Comparison of ENCODE assay signal across 10 cellular contexts in the genomic region with DNA sequence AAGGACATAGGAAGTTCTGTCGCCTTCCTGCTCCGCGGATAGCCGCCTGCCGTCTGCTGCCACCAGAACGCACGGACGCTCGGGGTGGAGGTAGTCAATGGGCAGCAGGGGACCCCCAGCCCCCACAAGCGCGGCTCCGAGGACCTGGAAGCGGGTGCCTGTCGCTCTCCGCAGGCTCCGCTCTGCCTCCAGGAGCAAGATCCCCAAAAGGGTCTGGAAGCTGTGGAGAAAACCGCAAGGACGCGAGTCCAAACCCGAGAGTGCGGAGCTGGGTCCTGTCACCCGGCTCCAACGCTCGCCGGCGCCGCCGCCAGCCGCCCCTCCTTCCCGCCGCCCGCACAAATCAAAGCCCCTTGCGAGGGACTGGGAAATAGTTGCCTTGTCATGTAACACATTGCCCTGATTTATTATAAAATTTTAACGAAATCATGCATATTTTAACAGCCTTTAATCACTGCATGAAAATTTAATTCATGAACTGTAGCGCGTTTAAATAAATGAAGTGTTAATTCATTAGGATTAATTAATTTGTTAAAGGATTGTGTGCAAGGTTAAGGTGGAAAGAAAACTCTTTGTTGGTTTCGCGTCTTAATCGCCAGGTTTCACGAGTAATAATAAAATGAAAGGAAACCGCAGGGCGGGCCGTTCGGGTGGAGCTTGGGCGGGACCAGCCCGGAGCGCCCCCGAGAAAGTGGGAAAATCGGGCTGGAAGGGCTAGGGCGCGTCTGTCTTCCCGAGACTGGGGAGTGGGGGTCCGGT. TPM values are rescaled to one million over a fixed set of nuclear protein-coding genes. Genes with fewer than 3 reads are reported as not detected.
DNase-seq lines count a peak whose midpoint lies in the region; ATAC-seq, FAIRE-seq and TF ChIP-seq lines count a peak whose summit lies in the region.
"Had no signal": no experiment of that assay in that cellular context is flagged by ENCODE, and none has a peak within 500 bp of the region (broad histone marks: within the 10 kb centered on the region; RNA-seq: fewer than 3 reads in every experiment).

No MANE protein-coding gene starts in this region.

- no peak overlapping the region for H3K9ac ChIP-seq in iPS-15b (ENCODE audit: low read depth, low read length)
- H3K9ac ChIP-seq in skeletal muscle tissue (ENCODE audit: low read depth in 1 of 3, low read length in 3 of 3): peak overlapping the region in 2 of 3 donors; percentile 45 to 50

- no peak for FAIRE-seq in GM12892 (lab: Jason Lieb, UNC)
- FAIRE-seq: colon had no signal

- no peak for ATAC-seq in HG03439 (IDR thresholded peaks at IDR 0.05; ENCODE audit: unreplicated experiment)

- H3K4me1 ChIP-seq in HAP-1 (peaks cover 1% of the 10 kb centered on the region; the same call in 1 of the 2 replicates), iPS-15b (ENCODE audit: control insufficient read depth, insufficient read depth, low read length) (peaks cover 22% of the 10 kb centered on the region), skeletal muscle tissue (ENCODE audit: control insufficient read depth in 3 of 3, insufficient read depth in 3 of 3, low read length in 3 of 3) (peaks cover 12 to 18% (median 14%) of the 10 kb centered on the region in 3 donors)

- in situ Hi-C loops in HAP-1 (cut with MboI; ENCODE audit: low sequenced_read_pairs): no loop called here

- H3K27ac ChIP-seq in skeletal muscle tissue (ENCODE audit: low read depth, low read length): no peak overlapping the region

- H3K36me3 Mint-ChIP-seq in activated T-helper 1 cell treated with anti-CD3 and anti-CD28 coated beads, Interleukin-12 subunit alpha, Interleukin-12 subunit beta, Interleukin-2, Interleukin-4 antibody, amounts not matched to agents 30 ng/mL and 10 ng/mL and 1 ng/mL, durations not matched to agents 14 hours and 24 hours and 36 hours (ENCODE audit: low read depth): peaks cover 1% of the 10 kb centered on the region

- H3K27me3 Mint-ChIP-seq in activated T-helper 1 cell treated with anti-CD3 and anti-CD28 coated beads, Interleukin-12 subunit alpha, Interleukin-12 subunit beta, Interleukin-2, Interleukin-4 antibody, amounts not matched to agents 30 ng/mL and 10 ng/mL and 1 ng/mL, durations not matched to agents 14 hours and 24 hours and 36 hours (ENCODE audit: insufficient read depth): peaks cover 75% of the 10 kb centered on the region

- intact Hi-C loops in activated T-helper 1 cell treated with anti-CD3 and anti-CD28 coated beads, Interleukin-12 subunit alpha, Interleukin-12 subunit beta, Interleukin-2, Interleukin-4 antibody, amounts not matched to agents 30 ng/mL and 10 ng/mL and 1 ng/mL, durations not matched to agents 14 hours and 24 hours and 36 hours (cut with micrococcal nuclease): loop anchor here (1.0 to 2.0 kb wide), 2 partner anchors 10 to 16 kb away; no protein-coding TSS in a partner anchor

- no peaks in the 10 kb centered on the region for H3K9me3 ChIP-seq in HAP-1
- H3K9me3 ChIP-seq in iPS-15b (ENCODE audit: control insufficient read depth, insufficient read depth, low read length): no peaks in the 10 kb centered on the region
- H3K9me3 ChIP-seq in skeletal muscle tissue (ENCODE audit: control insufficient read depth in 3 of 3, low read length in 3 of 3): peaks cover 0 to 2% (median 0%) of the 10 kb centered on the region in 3 donors

- H3K9me3 Mint-ChIP-seq in activated T-helper 1 cell treated with anti-CD3 and anti-CD28 coated beads, Interleukin-12 subunit alpha, Interleukin-12 subunit beta, Interleukin-2, Interleukin-4 antibody, amounts not matched to agents 30 ng/mL and 10 ng/mL and 1 ng/mL, durations not matched to agents 14 hours and 24 hours and 36 hours: no peaks in the 10 kb centered on the region

- peaks cover 23% of the 10 kb centered on the region for H3K4me1 Mint-ChIP-seq in activated T-helper 1 cell treated with anti-CD3 and anti-CD28 coated beads, Interleukin-12 subunit alpha, Interleukin-12 subunit beta, Interleukin-2, Interleukin-4 antibody, amounts not matched to agents 30 ng/mL and 10 ng/mL and 1 ng/mL, durations not matched to agents 14 hours and 24 hours and 36 hours (ENCODE audit: low read depth)

- TF ChIP-seq POLR2A in GM12892 (IDR thresholded peaks at IDR 0.05; ENCODE audit: low read depth, low read length): no peak

- H3K27me3 ChIP-seq in HAP-1 (ENCODE audit: low read depth): peaks cover 17% of the 10 kb centered on the region
- H3K27me3 ChIP-seq in iPS-15b (ENCODE audit: control insufficient read depth, insufficient read depth, low read length): peaks cover 86% of the 10 kb centered on the region
- peaks cover 54 to 70% (median 62%) of the 10 kb centered on the region in 3 donors for H3K27me3 ChIP-seq in skeletal muscle tissue (ENCODE audit: control insufficient read depth in 3 of 3, insufficient read depth in 3 of 3, low read length in 3 of 3)

- H3K4me3 ChIP-seq in HAP-1: 0 out of 2 replicates have a peak overlapping the region, but pooled peaks have one; percentile 2
- peak overlapping the region; percentile 60 for H3K4me3 ChIP-seq in iPS-15b (ENCODE audit: low read depth, low read length)
- H3K4me3 ChIP-seq in skeletal muscle tissue (ENCODE audit: low read length in 3 of 3): peak overlapping the region; percentile 71 to 77 (median 72)

- H3K36me3 ChIP-seq in HAP-1 (replicated peaks) (no peaks in the 10 kb centered on the region), iPS-15b (ENCODE audit: control insufficient read depth, insufficient read depth, low read length) (no peaks in the 10 kb centered on the region), skeletal muscle tissue (ENCODE audit: control insufficient read depth in 3 of 3, insufficient read depth in 3 of 3, low read length in 3 of 3) (no peaks in the 10 kb centered on the region)

- H3K4me3 Mint-ChIP-seq in activated T-helper 1 cell treated with anti-CD3 and anti-CD28 coated beads, Interleukin-12 subunit alpha, Interleukin-12 subunit beta, Interleukin-2, Interleukin-4 antibody, amounts not matched to agents 30 ng/mL and 10 ng/mL and 1 ng/mL, durations not matched to agents 14 hours and 24 hours and 36 hours: peak overlapping the region; percentile 57

- DNase-seq in HAP-1 (ENCODE audit: low spot score in 2 of 2) (no peak), GM12892 (ENCODE audit: insufficient read length) (no peak), NCI-H2081 treated with DMSO at 0.1 percent for 48 hours (lab: John Stamatoyannopoulos, UW) (no peak), DMS153 treated with DMSO at 0.1 percent for 48 hours (lab: John Stamatoyannopoulos, UW; ENCODE audit: unreplicated experiment) (no peak)
- no peak for DNase-seq in activated T-helper 1 cell treated with anti-CD3 and anti-CD28 coated beads, Interleukin-12 subunit alpha, Interleukin-12 subunit beta, Interleukin-2, Interleukin-4 antibody, amounts not matched to agents 30 ng/mL and 10 ng/mL and 1 ng/mL, durations not matched to agents 14 hours and 24 hours and 36 hours (ENCODE audit: low spot score)

- peak overlapping the region; percentile 75 for H3K27ac Mint-ChIP-seq in activated T-helper 1 cell treated with anti-CD3 and anti-CD28 coated beads, Interleukin-12 subunit alpha, Interleukin-12 subunit beta, Interleukin-2, Interleukin-4 antibody, amounts not matched to agents 30 ng/mL and 10 ng/mL and 1 ng/mL, durations not matched to agents 14 hours and 24 hours and 36 hours

RNA-seq across cellular contexts. Expression of a gene that starts 5.5 kb away (rescaled TPM):
- total RNA-seq in activated T-helper 1 cell treated with anti-CD3 and anti-CD28 coated beads, Interleukin-12 subunit alpha, Interleukin-12 subunit beta, Interleukin-2, Interleukin-4 antibody, amounts not matched to agents 30 ng/mL and 10 ng/mL and 1 ng/mL, durations not matched to agents 14 hours and 24 hours and 36 hours: 0.23 and 0.29 TPM in 2 replicates
- total RNA-seq in skeletal muscle tissue: 1.6 TPM
- polyA plus RNA-seq in GM12892 (2012; ENCODE audit: missing spikeins): 0.30 TPM
- total RNA-seq: HT1080 had no signal

RNA-seq across cellular contexts. Expression of a gene that starts 50.1 kb away (rescaled TPM):
- 20.0 and 21.1 TPM in 2 replicates for total RNA-seq in activated T-helper 1 cell treated with anti-CD3 and anti-CD28 coated beads, Interleukin-12 subunit alpha, Interleukin-12 subunit beta, Interleukin-2, Interleukin-4 antibody, amounts not matched to agents 30 ng/mL and 10 ng/mL and 1 ng/mL, durations not matched to agents 14 hours and 24 hours and 36 hours
- 13.6 TPM for total RNA-seq in skeletal muscle tissue
- polyA plus RNA-seq in GM12892 (2012; ENCODE audit: missing spikeins): 13.1 TPM

Comparison
In these comparisons a context has a peak if more than half of its experiments do, and no peak if none do; other contexts are left out.
1. H3K4me3 ChIP-seq: peak in every context shown above with its lines; median percentile 72 in skeletal muscle tissue; 60 in iPS-15b; 2 in HAP-1.